20 cellular contexts compared by ENCODE assay signal in the genomic region with DNA sequence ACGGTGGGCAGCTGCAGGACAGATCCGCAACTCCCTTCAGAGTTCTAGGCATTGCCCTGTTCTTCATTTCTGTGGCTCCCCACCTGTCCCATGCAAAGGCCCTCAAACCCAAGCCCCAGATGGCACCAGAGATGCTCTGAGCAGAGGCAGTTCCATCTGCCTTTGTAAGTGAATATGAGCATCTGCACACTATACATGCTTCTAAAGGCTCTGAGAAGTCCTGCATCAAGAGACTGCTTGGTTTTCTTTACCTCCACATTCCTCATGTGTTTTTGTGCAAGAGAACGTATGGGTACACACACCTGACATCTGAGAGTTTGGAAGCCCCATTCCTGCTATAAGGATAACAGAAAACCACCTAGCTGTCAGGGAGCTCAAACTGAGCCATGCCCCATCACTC. TPM values are rescaled to one million over a fixed set of nuclear protein-coding genes. Genes with fewer than 3 reads are reported as not detected.
"Had no signal": no experiment of that assay in that cellular context is flagged by ENCODE, and none has a peak within 500 bp of the region (broad histone marks: within the 10 kb centered on the region; RNA-seq: fewer than 3 reads in every experiment).

No MANE protein-coding gene starts in this region.

- H3K4me2 ChIP-seq: SK-N-SH had no signal

- H3K9ac ChIP-seq: SK-N-SH had no signal

- H3K27me3 ChIP-seq: MG63 had no signal

- FAIRE-seq: RCC 7860 had no signal

- DNase-seq: Karpas-422, KG1, MG63, NCI-H1092 treated with DMSO at 0.1 percent for 48 hours, NCI-H1417, NCI-H1436 treated with DMSO at 0.1 percent for 48 hours, NCI-H1694, NCI-H187 treated with DMSO at 0.1 percent for 48 hours, NCI-H2029 treated with DMSO at 0.1 percent for 48 hours, NCI-H2171 treated with DMSO at 0.1 percent for 48 hours, NCI-H345, NCI-H446 treated with DMSO at 0.1 percent for 48 hours, NCI-H510A treated with DMSO at 0.1 percent for 48 hours, NCI-H526, NCI-H82, SHP77, SK-N-SH, SW 1271 had no signal

- H3K9me3 ChIP-seq: MG63, SK-N-SH had no signal

- H3K36me3 ChIP-seq: MG63 had no signal

- H3K4me3 ChIP-seq: MG63 had no signal

RNA-seq across cellular contexts. Expression of a gene that starts 14.4 kb away (rescaled TPM):
- total RNA-seq: HT-29 had no signal
